9 cellular contexts compared by ENCODE assay signal in the genomic region with DNA sequence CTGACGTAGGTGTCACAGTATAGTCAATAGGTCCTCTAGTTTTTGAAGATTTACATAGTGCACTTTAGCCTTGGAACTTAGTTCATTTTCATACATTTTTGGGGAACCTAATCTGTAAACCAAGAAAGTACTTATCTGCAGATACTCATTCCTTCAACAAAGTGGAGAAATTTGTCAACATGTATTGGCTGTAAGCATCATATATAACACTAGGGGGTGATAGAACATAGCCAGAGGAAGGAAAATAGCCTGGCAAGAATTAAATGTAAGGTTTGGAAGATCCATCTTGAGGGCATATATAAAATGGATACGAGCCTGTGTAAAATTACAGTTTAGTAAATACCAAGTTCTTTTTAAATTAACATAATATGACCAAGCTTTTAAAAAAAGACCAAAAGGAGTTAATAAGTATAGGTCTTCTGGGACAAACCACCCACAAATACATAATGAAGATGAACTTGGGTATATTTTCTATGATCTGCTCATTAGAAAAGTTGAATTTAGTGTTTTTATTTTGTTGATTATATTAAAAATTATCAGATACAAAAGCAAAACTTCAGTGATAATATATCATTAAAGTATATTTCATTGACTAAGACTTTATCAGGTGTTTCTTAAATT. TPM values are rescaled to one million over a fixed set of nuclear protein-coding genes. Genes with fewer than 3 reads are reported as not detected.
DNase-seq lines count a peak whose midpoint lies in the region; ATAC-seq and TF ChIP-seq lines count a peak whose summit lies in the region.
"Had no signal": no experiment of that assay in that cellular context is flagged by ENCODE, and none has a peak within 500 bp of the region (broad histone marks: within the 10 kb centered on the region; RNA-seq: fewer than 3 reads in every experiment).

No MANE protein-coding gene starts in this region.

- peaks cover 4% of the 10 kb centered on the region for H3K4me1 ChIP-seq in suprapubic skin
- H3K4me1 ChIP-seq: SJSA1 had no signal

- no peaks in the 10 kb centered on the region for H3K36me3 ChIP-seq in suprapubic skin
- H3K36me3 ChIP-seq: SJSA1 had no signal

- no peaks in the 10 kb centered on the region for H3K27me3 ChIP-seq in suprapubic skin
- H3K27me3 ChIP-seq: SJSA1 had no signal

- no peaks in the 10 kb centered on the region for H3K9me3 ChIP-seq in suprapubic skin
- H3K9me3 ChIP-seq: SJSA1 had no signal

- no peak for TF ChIP-seq POLR2A in suprapubic skin (IDR thresholded peaks at IDR 0.05)

- TF ChIP-seq CTCF in suprapubic skin (IDR thresholded peaks at IDR 0.05) = peak; percentile 56 to 61

- H3K27ac ChIP-seq in suprapubic skin = no peak overlapping the region
- H3K27ac ChIP-seq: SJSA1 had no signal

- WGBS in suprapubic skin = 48% methylated on average over 2 of the region's 2 CpGs

- H3K4me3 ChIP-seq in suprapubic skin = no peak overlapping the region
- H3K4me3 ChIP-seq: SJSA1 had no signal

- no peak for TF ChIP-seq EP300 in suprapubic skin (IDR thresholded peaks at IDR 0.05)

- no peak for ATAC-seq in GM19328 (IDR thresholded peaks at IDR 0.05; ENCODE audit: unreplicated experiment)

- DNase-seq in GM03348 (ENCODE audit: low spot score) = peak; percentile 67
- peak; percentile 56 for DNase-seq in MV-4-11 (lab: John Stamatoyannopoulos, UW)
- DNase-seq in SKM-1 (lab: John Stamatoyannopoulos, UW; ENCODE audit: unreplicated experiment) = peak; percentile 53
- DNase-seq in foreskin melanocyte = peak; percentile 34
- DNase-seq in suprapubic skin (ENCODE audit: low spot score in 2 of 2) = no peak
- no peak for DNase-seq in NCI-H1048 (lab: John Stamatoyannopoulos, UW)
- no peak for DNase-seq in NCI-H128 (lab: John Stamatoyannopoulos, UW; ENCODE audit: unreplicated experiment)

RNA-seq across cellular contexts. Expression of gene RPL37A, which starts 18.2 kb away (rescaled TPM):
- total RNA-seq in suprapubic skin = 1,000 to 10,000 TPM in 3 of 4 donors, 100 to 1,000 TPM in 1; 892 to 2,420 (median 2,172) TPM

Comparison
In these comparisons a context has a peak if more than half of its experiments do, and no peak if none do; other contexts are left out.
1. DNase-seq: peak in GM03348 (single experiment), MV-4-11 (single experiment), SKM-1 (single experiment) and foreskin melanocyte (single experiment); none in suprapubic skin (0 of 2), NCI-H1048 (single experiment) and NCI-H128 (single experiment).